5 cellular contexts compared by ENCODE assay signal in genomic region chr7:134280508-134280907, GRCh38.
"Had no signal": no experiment of that assay in that cellular context is flagged by ENCODE, and none has a peak within 500 bp of the region (broad histone marks: within the 10 kb centered on the region; RNA-seq: fewer than 3 reads in every experiment).

No MANE protein-coding gene starts in this region.

- H3K4me3 ChIP-seq: K562 had no signal

- DNase-seq: IMR-90, KBM-7, KG1 had no signal

- H3K27ac ChIP-seq: HL-60 had no signal
